10 cellular contexts compared by ENCODE assay signal in the genomic region with DNA sequence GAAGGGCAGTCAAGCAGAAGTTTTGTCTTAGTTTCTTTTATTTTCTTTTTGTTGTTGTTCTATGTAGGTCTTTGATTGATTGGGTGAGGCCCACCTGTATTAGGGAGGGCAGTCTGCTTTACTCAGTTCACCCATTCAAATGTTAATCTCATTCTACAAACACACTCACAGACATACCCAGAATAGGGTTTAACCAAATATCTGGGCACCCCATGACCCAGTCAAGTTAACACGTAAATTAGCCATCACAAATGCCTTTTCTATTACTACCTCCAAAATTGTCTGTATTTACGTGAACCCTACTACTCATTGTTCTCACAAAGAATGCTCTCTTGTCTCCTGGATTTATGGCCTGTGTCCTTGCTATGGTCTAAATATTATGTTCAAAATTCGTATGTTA.
"Had no signal": no experiment of that assay in that cellular context is flagged by ENCODE, and none has a peak within 500 bp of the region (broad histone marks: within the 10 kb centered on the region; RNA-seq: fewer than 3 reads in every experiment).

No MANE protein-coding gene starts in this region.

- H3K4me3 Mint-ChIP-seq: HFFc6 had no signal

- H2AFZ ChIP-seq: GM23248 had no signal

- H3K36me3 ChIP-seq: HAP-1 had no signal

- ATAC-seq: HCT116, K562 had no signal

- DNase-seq: GM23248, GOT3, H7, HFFc6, IMR-90, KG1 had no signal

- H3K27ac ChIP-seq: GM23248, HL-60 had no signal

- H3K9me3 Mint-ChIP-seq: HFFc6 had no signal

- H3K27ac Mint-ChIP-seq: HFFc6 had no signal

- H3K9ac ChIP-seq: GM23248 had no signal

- H3K4me3 ChIP-seq: GM23248, HAP-1, K562 had no signal

- H3K9me3 ChIP-seq: HAP-1 had no signal
